1 cellular context compared by ENCODE assay signal in genomic region chrX:49188468-49189076, GRCh38.
TF ChIP-seq lines count a peak whose summit lies in the region.

No MANE protein-coding gene starts in this region.

TF ChIP-seq in HepG2, 621 proteins besides CTCF, POLR2A, EP300 and RAD21:
- TF ChIP-seq HMGA1 (CRISPR knock-in tag; conservative IDR thresholded peaks at IDR 0.05), result no peak
- no peak for TF ChIP-seq HIVEP1 (CRISPR knock-in tag; IDR thresholded peaks at IDR 0.05)
- TF ChIP-seq DR1 (CRISPR knock-in tag; IDR thresholded peaks at IDR 0.05), result no peak
